Comparison of ENCODE assay signal across 1 cellular context in the genomic region with DNA sequence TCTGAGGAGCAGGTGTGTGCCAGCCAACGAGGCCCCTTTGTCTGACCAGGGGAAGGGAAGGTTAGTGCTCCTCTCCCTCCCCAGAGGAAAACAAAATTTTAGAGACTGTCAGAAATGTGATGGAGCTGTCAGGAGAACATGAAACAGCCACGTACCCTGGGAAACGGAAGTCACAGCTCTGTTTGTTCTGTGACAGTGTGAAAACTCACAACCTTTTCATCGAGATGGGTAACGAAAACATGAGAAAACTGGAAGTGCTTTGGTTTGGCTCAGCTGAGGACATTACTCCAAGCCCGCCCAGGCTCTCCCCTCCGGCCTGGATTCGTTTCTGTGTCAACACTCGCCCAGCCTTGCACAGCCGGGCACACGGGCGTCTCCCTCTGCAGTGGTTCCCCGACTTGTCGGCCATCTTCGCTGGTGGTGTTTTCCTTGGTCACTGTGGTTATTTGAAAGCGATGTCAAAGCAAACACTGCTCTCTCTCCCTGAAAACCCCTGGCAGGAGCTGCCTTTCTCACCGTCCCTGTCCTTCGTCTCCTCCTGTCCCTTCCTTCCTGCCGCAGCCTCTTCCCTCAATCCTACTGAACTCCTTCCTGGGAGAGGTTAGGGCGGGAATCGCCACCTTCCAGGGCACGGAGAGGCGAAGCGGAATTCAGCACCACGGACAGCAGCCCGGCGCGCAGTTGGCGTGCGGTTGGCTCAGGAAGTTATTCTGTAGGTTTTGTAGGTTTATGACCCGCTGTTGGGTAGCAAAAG.
TF ChIP-seq lines count a peak whose summit lies in the region.

No MANE protein-coding gene starts in this region.

TF ChIP-seq in HepG2, 621 proteins besides CTCF, POLR2A, EP300 and RAD21 (continued from another document and continues in another):
- TF ChIP-seq, protein P1, sequence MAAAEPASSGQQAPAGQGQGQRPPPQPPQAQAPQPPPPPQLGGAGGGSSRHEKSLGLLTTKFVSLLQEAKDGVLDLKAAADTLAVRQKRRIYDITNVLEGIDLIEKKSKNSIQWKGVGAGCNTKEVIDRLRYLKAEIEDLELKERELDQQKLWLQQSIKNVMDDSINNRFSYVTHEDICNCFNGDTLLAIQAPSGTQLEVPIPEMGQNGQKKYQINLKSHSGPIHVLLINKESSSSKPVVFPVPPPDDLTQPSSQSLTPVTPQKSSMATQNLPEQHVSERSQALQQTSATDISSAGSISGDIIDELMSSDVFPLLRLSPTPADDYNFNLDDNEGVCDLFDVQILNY (CRISPR knock-in tag; conservative IDR thresholded peaks at IDR 0.05), result peak; percentile 83
- TF ChIP-seq, protein P2, sequence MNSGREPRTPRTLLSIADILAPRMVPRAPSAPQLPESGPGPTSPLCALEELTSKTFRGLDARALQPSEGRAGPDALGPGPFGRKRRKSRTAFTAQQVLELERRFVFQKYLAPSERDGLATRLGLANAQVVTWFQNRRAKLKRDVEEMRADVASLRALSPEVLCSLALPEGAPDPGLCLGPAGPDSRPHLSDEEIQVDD (CRISPR knock-in tag; IDR thresholded peaks at IDR 0.05; ENCODE audit: borderline replicate concordance), result no peak; the same call in 1 of the 2 replicates
- TF ChIP-seq RCOR2 (CRISPR knock-in tag; IDR thresholded peaks at IDR 0.05) (no peak), SIX1 (CRISPR knock-in tag; IDR thresholded peaks at IDR 0.05; ENCODE audit: borderline replicate concordance) (peak; percentile 41; the same call in 1 of the 2 replicates), HDAC1 (CRISPR knock-in tag; IDR thresholded peaks at IDR 0.05) (no peak), ISL2 (CRISPR knock-in tag; IDR thresholded peaks at IDR 0.05) (peak; percentile 61; the same call in 1 of the 2 replicates), ZNF747 (CRISPR knock-in tag; IDR thresholded peaks at IDR 0.05; ENCODE audit: borderline replicate concordance) (0 out of 2 replicates have a peak, but pooled peaks have one; percentile 43), CBFB (CRISPR knock-in tag; IDR thresholded peaks at IDR 0.05) (peak; percentile 30; the same call in 1 of the 2 replicates), ZNF7 (CRISPR knock-in tag; IDR thresholded peaks at IDR 0.05) (no peak), ZBTB8A (CRISPR knock-in tag; IDR thresholded peaks at IDR 0.05; ENCODE audit: borderline replicate concordance, low read depth) (no peak), KLF12 (CRISPR knock-in tag; IDR thresholded peaks at IDR 0.05; ENCODE audit: borderline replicate concordance) (0 out of 2 replicates have a peak, but pooled peaks have one; percentile 40), KLF11 (CRISPR knock-in tag; IDR thresholded peaks at IDR 0.05) (peak; percentile 98), ZSCAN9 (CRISPR knock-in tag; IDR thresholded peaks at IDR 0.05; ENCODE audit: borderline replicate concordance) (peak; percentile 99), ZNF563 (CRISPR knock-in tag; IDR thresholded peaks at IDR 0.05) (peak; percentile 87), CEBPG (CRISPR knock-in tag; IDR thresholded peaks at IDR 0.05) (no peak), SMAD1 (CRISPR knock-in tag; IDR thresholded peaks at IDR 0.05; ENCODE audit: borderline replicate concordance, low read depth) (no peak), ZNF530 (CRISPR knock-in tag; IDR thresholded peaks at IDR 0.05; ENCODE audit: low read depth) (0 out of 2 replicates have a peak, but pooled peaks have one; percentile 58), MTA1 (CRISPR knock-in tag; IDR thresholded peaks at IDR 0.05; ENCODE audit: borderline replicate concordance) (no peak), YEATS2 (CRISPR knock-in tag; IDR thresholded peaks at IDR 0.05; ENCODE audit: borderline replicate concordance) (peak; percentile 68; the same call in 1 of the 2 replicates), RARG (CRISPR knock-in tag; IDR thresholded peaks at IDR 0.05; ENCODE audit: low read depth) (no peak), THYN1 (CRISPR knock-in tag; IDR thresholded peaks at IDR 0.05; ENCODE audit: borderline replicate concordance, low read depth) (no peak), CREM (IDR thresholded peaks at IDR 0.05) (no peak), CREM (CRISPR knock-in tag; IDR thresholded peaks at IDR 0.05) (no peak), ZMYM4 (CRISPR knock-in tag; IDR thresholded peaks at IDR 0.05) (peak; percentile 49; the same call in 1 of the 2 replicates), ZNF746 (CRISPR knock-in tag; IDR thresholded peaks at IDR 0.05) (peak; percentile 55; the same call in 1 of the 2 replicates), BHLHE40 (IDR thresholded peaks at IDR 0.05; ENCODE audit: low read length) (no peak)
- TF ChIP-seq, protein P3, sequence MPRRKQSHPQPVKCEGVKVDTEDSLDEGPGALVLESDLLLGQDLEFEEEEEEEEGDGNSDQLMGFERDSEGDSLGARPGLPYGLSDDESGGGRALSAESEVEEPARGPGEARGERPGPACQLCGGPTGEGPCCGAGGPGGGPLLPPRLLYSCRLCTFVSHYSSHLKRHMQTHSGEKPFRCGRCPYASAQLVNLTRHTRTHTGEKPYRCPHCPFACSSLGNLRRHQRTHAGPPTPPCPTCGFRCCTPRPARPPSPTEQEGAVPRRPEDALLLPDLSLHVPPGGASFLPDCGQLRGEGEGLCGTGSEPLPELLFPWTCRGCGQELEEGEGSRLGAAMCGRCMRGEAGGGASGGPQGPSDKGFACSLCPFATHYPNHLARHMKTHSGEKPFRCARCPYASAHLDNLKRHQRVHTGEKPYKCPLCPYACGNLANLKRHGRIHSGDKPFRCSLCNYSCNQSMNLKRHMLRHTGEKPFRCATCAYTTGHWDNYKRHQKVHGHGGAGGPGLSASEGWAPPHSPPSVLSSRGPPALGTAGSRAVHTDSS (CRISPR knock-in tag; conservative IDR thresholded peaks at IDR 0.05), result no peak
- TF ChIP-seq, protein P4, sequence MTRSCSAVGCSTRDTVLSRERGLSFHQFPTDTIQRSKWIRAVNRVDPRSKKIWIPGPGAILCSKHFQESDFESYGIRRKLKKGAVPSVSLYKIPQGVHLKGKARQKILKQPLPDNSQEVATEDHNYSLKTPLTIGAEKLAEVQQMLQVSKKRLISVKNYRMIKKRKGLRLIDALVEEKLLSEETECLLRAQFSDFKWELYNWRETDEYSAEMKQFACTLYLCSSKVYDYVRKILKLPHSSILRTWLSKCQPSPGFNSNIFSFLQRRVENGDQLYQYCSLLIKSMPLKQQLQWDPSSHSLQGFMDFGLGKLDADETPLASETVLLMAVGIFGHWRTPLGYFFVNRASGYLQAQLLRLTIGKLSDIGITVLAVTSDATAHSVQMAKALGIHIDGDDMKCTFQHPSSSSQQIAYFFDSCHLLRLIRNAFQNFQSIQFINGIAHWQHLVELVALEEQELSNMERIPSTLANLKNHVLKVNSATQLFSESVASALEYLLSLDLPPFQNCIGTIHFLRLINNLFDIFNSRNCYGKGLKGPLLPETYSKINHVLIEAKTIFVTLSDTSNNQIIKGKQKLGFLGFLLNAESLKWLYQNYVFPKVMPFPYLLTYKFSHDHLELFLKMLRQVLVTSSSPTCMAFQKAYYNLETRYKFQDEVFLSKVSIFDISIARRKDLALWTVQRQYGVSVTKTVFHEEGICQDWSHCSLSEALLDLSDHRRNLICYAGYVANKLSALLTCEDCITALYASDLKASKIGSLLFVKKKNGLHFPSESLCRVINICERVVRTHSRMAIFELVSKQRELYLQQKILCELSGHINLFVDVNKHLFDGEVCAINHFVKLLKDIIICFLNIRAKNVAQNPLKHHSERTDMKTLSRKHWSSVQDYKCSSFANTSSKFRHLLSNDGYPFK (CRISPR knock-in tag; IDR thresholded peaks at IDR 0.05; ENCODE audit: borderline replicate concordance), result no peak
- TF ChIP-seq, protein P5, sequence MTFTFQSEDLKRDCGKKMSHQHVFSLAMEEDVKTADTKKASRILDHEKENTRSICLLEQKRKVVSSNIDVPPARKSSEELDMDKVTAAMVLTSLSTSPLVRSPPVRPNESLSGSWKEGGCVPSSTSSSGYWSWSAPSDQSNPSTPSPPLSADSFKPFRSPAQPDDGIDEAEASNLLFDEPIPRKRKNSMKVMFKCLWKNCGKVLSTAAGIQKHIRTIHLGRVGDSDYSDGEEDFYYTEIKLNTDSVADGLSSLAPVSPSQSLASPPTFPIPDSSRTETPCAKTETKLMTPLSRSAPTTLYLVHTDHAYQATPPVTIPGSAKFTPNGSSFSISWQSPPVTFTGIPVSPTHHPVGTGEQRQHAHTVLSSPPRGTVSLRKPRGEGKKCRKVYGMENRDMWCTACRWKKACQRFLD (CRISPR knock-in tag; IDR thresholded peaks at IDR 0.05; ENCODE audit: borderline replicate concordance), result peak; percentile 58; the same call in 1 of the 2 replicates
- TF ChIP-seq, protein P6, sequence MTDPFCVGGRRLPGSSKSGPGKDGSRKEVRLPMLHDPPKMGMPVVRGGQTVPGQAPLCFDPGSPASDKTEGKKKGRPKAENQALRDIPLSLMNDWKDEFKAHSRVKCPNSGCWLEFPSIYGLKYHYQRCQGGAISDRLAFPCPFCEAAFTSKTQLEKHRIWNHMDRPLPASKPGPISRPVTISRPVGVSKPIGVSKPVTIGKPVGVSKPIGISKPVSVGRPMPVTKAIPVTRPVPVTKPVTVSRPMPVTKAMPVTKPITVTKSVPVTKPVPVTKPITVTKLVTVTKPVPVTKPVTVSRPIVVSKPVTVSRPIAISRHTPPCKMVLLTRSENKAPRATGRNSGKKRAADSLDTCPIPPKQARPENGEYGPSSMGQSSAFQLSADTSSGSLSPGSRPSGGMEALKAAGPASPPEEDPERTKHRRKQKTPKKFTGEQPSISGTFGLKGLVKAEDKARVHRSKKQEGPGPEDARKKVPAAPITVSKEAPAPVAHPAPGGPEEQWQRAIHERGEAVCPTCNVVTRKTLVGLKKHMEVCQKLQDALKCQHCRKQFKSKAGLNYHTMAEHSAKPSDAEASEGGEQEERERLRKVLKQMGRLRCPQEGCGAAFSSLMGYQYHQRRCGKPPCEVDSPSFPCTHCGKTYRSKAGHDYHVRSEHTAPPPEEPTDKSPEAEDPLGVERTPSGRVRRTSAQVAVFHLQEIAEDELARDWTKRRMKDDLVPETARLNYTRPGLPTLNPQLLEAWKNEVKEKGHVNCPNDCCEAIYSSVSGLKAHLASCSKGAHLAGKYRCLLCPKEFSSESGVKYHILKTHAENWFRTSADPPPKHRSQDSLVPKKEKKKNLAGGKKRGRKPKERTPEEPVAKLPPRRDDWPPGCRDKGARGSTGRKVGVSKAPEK (CRISPR knock-in tag; IDR thresholded peaks at IDR 0.05; ENCODE audit: borderline replicate concordance), result no peak
- TF ChIP-seq, protein P7, sequence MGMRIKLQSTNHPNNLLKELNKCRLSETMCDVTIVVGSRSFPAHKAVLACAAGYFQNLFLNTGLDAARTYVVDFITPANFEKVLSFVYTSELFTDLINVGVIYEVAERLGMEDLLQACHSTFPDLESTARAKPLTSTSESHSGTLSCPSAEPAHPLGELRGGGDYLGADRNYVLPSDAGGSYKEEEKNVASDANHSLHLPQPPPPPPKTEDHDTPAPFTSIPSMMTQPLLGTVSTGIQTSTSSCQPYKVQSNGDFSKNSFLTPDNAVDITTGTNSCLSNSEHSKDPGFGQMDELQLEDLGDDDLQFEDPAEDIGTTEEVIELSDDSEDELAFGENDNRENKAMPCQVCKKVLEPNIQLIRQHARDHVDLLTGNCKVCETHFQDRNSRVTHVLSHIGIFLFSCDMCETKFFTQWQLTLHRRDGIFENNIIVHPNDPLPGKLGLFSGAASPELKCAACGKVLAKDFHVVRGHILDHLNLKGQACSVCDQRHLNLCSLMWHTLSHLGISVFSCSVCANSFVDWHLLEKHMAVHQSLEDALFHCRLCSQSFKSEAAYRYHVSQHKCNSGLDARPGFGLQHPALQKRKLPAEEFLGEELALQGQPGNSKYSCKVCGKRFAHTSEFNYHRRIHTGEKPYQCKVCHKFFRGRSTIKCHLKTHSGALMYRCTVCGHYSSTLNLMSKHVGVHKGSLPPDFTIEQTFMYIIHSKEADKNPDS (CRISPR knock-in tag; IDR thresholded peaks at IDR 0.05), result no peak
- TF ChIP-seq, protein P8, sequence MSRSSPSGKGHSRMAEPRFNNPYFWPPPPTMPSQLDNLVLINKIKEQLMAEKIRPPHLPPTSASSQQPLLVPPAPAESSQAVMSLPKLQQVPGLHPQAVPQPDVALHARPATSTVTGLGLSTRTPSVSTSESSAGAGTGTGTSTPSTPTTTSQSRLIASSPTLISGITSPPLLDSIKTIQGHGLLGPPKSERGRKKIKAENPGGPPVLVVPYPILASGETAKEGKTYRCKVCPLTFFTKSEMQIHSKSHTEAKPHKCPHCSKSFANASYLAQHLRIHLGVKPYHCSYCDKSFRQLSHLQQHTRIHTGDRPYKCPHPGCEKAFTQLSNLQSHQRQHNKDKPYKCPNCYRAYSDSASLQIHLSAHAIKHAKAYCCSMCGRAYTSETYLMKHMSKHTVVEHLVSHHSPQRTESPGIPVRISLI (CRISPR knock-in tag; IDR thresholded peaks at IDR 0.05; ENCODE audit: borderline replicate concordance), result no peak
- TF ChIP-seq, protein P9, sequence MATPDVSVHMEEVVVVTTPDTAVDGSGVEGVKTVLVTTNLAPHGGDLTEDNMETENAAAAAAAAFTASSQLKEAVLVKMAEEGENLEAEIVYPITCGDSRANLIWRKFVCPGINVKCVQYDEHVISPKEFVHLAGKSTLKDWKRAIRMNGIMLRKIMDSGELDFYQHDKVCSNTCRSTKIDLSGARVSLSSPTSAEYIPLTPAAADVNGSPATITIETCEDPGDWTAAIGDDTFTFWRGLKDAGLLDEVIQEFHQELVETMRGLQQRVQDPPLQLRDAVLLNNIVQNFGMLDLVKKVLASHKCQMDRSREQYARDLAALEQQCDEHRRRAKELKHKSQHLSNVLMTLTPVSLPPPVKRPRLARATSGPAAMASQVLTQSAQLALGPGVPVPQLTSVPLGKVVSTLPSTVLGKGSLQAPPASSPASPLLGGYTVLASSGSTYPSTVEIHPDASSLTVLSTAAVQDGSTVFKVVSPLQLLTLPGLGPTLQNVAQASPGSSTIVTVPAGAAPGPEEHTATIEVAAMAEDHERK (CRISPR knock-in tag; IDR thresholded peaks at IDR 0.05; ENCODE audit: low read depth), result peak; percentile 43; the same call in 1 of the 2 replicates
- TF ChIP-seq, protein P10, sequence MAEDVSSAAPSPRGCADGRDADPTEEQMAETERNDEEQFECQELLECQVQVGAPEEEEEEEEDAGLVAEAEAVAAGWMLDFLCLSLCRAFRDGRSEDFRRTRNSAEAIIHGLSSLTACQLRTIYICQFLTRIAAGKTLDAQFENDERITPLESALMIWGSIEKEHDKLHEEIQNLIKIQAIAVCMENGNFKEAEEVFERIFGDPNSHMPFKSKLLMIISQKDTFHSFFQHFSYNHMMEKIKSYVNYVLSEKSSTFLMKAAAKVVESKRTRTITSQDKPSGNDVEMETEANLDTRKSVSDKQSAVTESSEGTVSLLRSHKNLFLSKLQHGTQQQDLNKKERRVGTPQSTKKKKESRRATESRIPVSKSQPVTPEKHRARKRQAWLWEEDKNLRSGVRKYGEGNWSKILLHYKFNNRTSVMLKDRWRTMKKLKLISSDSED (CRISPR knock-in tag; IDR thresholded peaks at IDR 0.05), result no peak
- TF ChIP-seq, protein P11, sequence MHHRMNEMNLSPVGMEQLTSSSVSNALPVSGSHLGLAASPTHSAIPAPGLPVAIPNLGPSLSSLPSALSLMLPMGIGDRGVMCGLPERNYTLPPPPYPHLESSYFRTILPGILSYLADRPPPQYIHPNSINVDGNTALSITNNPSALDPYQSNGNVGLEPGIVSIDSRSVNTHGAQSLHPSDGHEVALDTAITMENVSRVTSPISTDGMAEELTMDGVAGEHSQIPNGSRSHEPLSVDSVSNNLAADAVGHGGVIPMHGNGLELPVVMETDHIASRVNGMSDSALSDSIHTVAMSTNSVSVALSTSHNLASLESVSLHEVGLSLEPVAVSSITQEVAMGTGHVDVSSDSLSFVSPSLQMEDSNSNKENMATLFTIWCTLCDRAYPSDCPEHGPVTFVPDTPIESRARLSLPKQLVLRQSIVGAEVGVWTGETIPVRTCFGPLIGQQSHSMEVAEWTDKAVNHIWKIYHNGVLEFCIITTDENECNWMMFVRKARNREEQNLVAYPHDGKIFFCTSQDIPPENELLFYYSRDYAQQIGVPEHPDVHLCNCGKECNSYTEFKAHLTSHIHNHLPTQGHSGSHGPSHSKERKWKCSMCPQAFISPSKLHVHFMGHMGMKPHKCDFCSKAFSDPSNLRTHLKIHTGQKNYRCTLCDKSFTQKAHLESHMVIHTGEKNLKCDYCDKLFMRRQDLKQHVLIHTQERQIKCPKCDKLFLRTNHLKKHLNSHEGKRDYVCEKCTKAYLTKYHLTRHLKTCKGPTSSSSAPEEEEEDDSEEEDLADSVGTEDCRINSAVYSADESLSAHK (CRISPR knock-in tag; IDR thresholded peaks at IDR 0.05; ENCODE audit: borderline replicate concordance), result 0 out of 2 replicates have a peak, but pooled peaks have one; percentile 70
